In genomic region chr3:52184690-52185089, GRCh38 we compare ENCODE assay signal across 22 cellular contexts. TPM values are rescaled to one million over a fixed set of nuclear protein-coding genes. Genes with fewer than 3 reads are reported as not detected.
DNase-seq lines count a peak whose midpoint lies in the region; ATAC-seq, FAIRE-seq and TF ChIP-seq lines count a peak whose summit lies in the region.
"Had no signal": no experiment of that assay in that cellular context is flagged by ENCODE, and none has a peak within 500 bp of the region (broad histone marks: within the 10 kb centered on the region; RNA-seq: fewer than 3 reads in every experiment).

No MANE protein-coding gene starts in this region.

- no peak overlapping the region for H3K4me3 Mint-ChIP-seq in dendritic cell treated with granulocyte-macrophage colony-stimulating factor and Interleukin-4, amounts not matched to agents 40 ng/mL and 50 ng/mL, for 4 days
- no peak overlapping the region for H3K4me3 Mint-ChIP-seq in activated CD4-positive, alpha-beta T cell treated with anti-CD3 and anti-CD28 coated beads, Interleukin-2, amount 10 ng/mL, durations not matched to agents 24 days and 14 days
- H3K4me3 Mint-ChIP-seq: CD4-positive, alpha-beta memory T cell; GM23338 had no signal

- intact Hi-C loops in HepG2 (cut with micrococcal nuclease; ENCODE audit: unreplicated experiment) = no loop called here
- intact Hi-C loops in right lobe of liver (cut with DNase I) = no loop called here
- intact Hi-C loops in dendritic cell treated with granulocyte-macrophage colony-stimulating factor and Interleukin-4, amounts not matched to agents 40 ng/mL and 50 ng/mL, for 4 days (cut with micrococcal nuclease) = no loop called here
- intact Hi-C loops in sciatic nerve (cut with DNase I) = no loop called here
- intact Hi-C loops in activated CD4-positive, alpha-beta T cell treated with anti-CD3 and anti-CD28 coated beads, Interleukin-2, amount 10 ng/mL, durations not matched to agents 24 days and 14 days (cut with micrococcal nuclease) = no loop called here

- H3K79me2 ChIP-seq in HepG2 (ENCODE audit: insufficient read depth, low read length) = no peaks in the 10 kb centered on the region

- FAIRE-seq in HepG2 (lab: Jason Lieb, UNC) (no peak), urothelium cell line (lab: Jason Lieb, UNC) (peak; percentile 50)
- FAIRE-seq: GM12891 had no signal

- ATAC-seq in HepG2 = no peak
- ATAC-seq in right lobe of liver = no peak
- ATAC-seq in sciatic nerve = no peak
- ATAC-seq in HG03521 (IDR thresholded peaks at IDR 0.05; ENCODE audit: unreplicated experiment) = no peak
- no peak for ATAC-seq in GM19467 (IDR thresholded peaks at IDR 0.05; ENCODE audit: unreplicated experiment)
- ATAC-seq: GM23338 had no signal

- H3K36me3 ChIP-seq in HepG2 (replicated peaks in 1 of 2; ENCODE audit: control insufficient read depth in 1 of 2, insufficient read depth in 2 of 2, low read length in 2 of 2) (no peaks in the 10 kb centered on the region), right lobe of liver (no peaks in the 10 kb centered on the region)
- H3K36me3 ChIP-seq: MG63, Peyer's patch had no signal

- TF ChIP-seq EP300 in HepG2 (IDR thresholded peaks at IDR 0.05; ENCODE audit: low read depth in 2 of 2, low read length in 2 of 2) (no peak), HepG2 (CRISPR knock-in tag; IDR thresholded peaks at IDR 0.05; ENCODE audit: borderline replicate concordance) (no peak)

- no peak for TF ChIP-seq POLR2A in HepG2 (IDR thresholded peaks at IDR 0.05; ENCODE audit: insufficient read depth in 1 of 2, low read depth in 2 of 2, low read length in 2 of 2)
- TF ChIP-seq POLR2A in right lobe of liver (IDR thresholded peaks at IDR 0.05) = no peak

- no TSS peak for BruUV-seq in HepG2 (replicated peaks; lab: Mats Ljungman, UMichigan)

- CTCF ChIA-PET in HepG2 (lab: Yijun Ruan, JAX; ENCODE audit: low intra/inter-chr PET ratio, low total read pairs) = no interaction called here

- no peak overlapping the region for H3K27ac ChIP-seq in HepG2 (ENCODE audit: extremely low read length, insufficient read depth, low read length)
- H3K27ac ChIP-seq in right lobe of liver = peak overlapping the region in 1 of 3 donors; percentile 100
- H3K27ac ChIP-seq: Peyer's patch had no signal

- in situ Hi-C loops in HepG2 (cut with HindIII; ENCODE audit: extremely low pct_ligation_motif_present, low pct_unique_long_range_greater_than_20kb) = no loop called here

- no peak overlapping the region for H2AFZ ChIP-seq in HepG2 (ENCODE audit: low read length)
- H2AFZ ChIP-seq: GM23338 had no signal

- TF ChIP-seq CTCF in HepG2 (CRISPR knock-in tag; IDR thresholded peaks at IDR 0.05) (no peak), right lobe of liver (IDR thresholded peaks at IDR 0.05) (no peak)

- no peaks in the 10 kb centered on the region for H3K9me3 ChIP-seq in HepG2 (ENCODE audit: low read length)
- H3K9me3 ChIP-seq in right lobe of liver = no peaks in the 10 kb centered on the region
- H3K9me3 ChIP-seq: Caco-2, MG63, Peyer's patch had no signal

- no peak overlapping the region for H3K4me2 ChIP-seq in HepG2 (ENCODE audit: low read depth, low read length)
- H3K4me2 ChIP-seq: GM23338 had no signal

- H3K27ac Mint-ChIP-seq in dendritic cell treated with granulocyte-macrophage colony-stimulating factor and Interleukin-4, amounts not matched to agents 40 ng/mL and 50 ng/mL, for 4 days = peak overlapping the region; percentile 85
- no peak overlapping the region for H3K27ac Mint-ChIP-seq in activated CD4-positive, alpha-beta T cell treated with anti-CD3 and anti-CD28 coated beads, Interleukin-2, amount 10 ng/mL, durations not matched to agents 24 days and 14 days
- H3K27ac Mint-ChIP-seq: GM23338 had no signal

- H3K4me3 ChIP-seq in HepG2 (replicated peaks in 1 of 3; ENCODE audit: insufficient read depth in 1 of 3, low read depth in 2 of 3, low read length in 3 of 3) = no peak overlapping the region
- H3K4me3 ChIP-seq in right lobe of liver = no peak overlapping the region
- H3K4me3 ChIP-seq: GM23338, MG63, Peyer's patch had no signal

- DNase-seq in HepG2 (ENCODE audit: low spot score) = no peak
- no peak for DNase-seq in right lobe of liver
- DNase-seq in sciatic nerve (ENCODE audit: low spot score) = peak; percentile 35
- no peak for DNase-seq in urothelium cell line (ENCODE audit: low spot score)
- DNase-seq in activated CD4-positive, alpha-beta T cell treated with anti-CD3 and anti-CD28 coated beads, Interleukin-2, amount 10 ng/mL, durations not matched to agents 24 days and 14 days = no peak
- DNase-seq: Caco-2; CD4-positive, alpha-beta memory T cell; DND-41; HCEC 1CT; MG63; NCI-H1694 treated with DMSO at 0.1 percent for 48 hours; NCI-H2081 treated with DMSO at 0.1 percent for 48 hours; NCI-H2171 treated with DMSO at 0.1 percent for 48 hours; NCI-H446; NCI-H526; Peyer's patch had no signal

- H3K27me3 ChIP-seq in HepG2 (ENCODE audit: control insufficient read depth in 1 of 2, insufficient read depth in 2 of 2, low read length in 2 of 2) (no peaks in the 10 kb centered on the region), right lobe of liver (no peaks in the 10 kb centered on the region)
- H3K27me3 ChIP-seq: MG63, Peyer's patch had no signal

- H3K9me3 Mint-ChIP-seq in dendritic cell treated with granulocyte-macrophage colony-stimulating factor and Interleukin-4, amounts not matched to agents 40 ng/mL and 50 ng/mL, for 4 days = no peaks in the 10 kb centered on the region
- H3K9me3 Mint-ChIP-seq in activated CD4-positive, alpha-beta T cell treated with anti-CD3 and anti-CD28 coated beads, Interleukin-2, amount 10 ng/mL, durations not matched to agents 24 days and 14 days = no peaks in the 10 kb centered on the region
- H3K9me3 Mint-ChIP-seq: CD4-positive, alpha-beta memory T cell; GM23338 had no signal

- H3K4me1 Mint-ChIP-seq in dendritic cell treated with granulocyte-macrophage colony-stimulating factor and Interleukin-4, amounts not matched to agents 40 ng/mL and 50 ng/mL, for 4 days (ENCODE audit: low read depth) = peaks cover 61% of the 10 kb centered on the region
- peaks cover 12% of the 10 kb centered on the region for H3K4me1 Mint-ChIP-seq in activated CD4-positive, alpha-beta T cell treated with anti-CD3 and anti-CD28 coated beads, Interleukin-2, amount 10 ng/mL, durations not matched to agents 24 days and 14 days

- H3K27me3 Mint-ChIP-seq in dendritic cell treated with granulocyte-macrophage colony-stimulating factor and Interleukin-4, amounts not matched to agents 40 ng/mL and 50 ng/mL, for 4 days = no peaks in the 10 kb centered on the region
- peaks cover 7% of the 10 kb centered on the region for H3K27me3 Mint-ChIP-seq in activated CD4-positive, alpha-beta T cell treated with anti-CD3 and anti-CD28 coated beads, Interleukin-2, amount 10 ng/mL, durations not matched to agents 24 days and 14 days
- H3K27me3 Mint-ChIP-seq: CD4-positive, alpha-beta memory T cell had no signal

- 81% methylated on average over 3 of the region's 8 CpGs for WGBS in HepG2 (ENCODE audit: low lambda C conversion rate)
- 83% methylated on average over 1 of the region's 8 CpGs for WGBS in right lobe of liver (ENCODE audit: insufficient coverage, low coverage, low lambda C conversion rate, missing lambda C conversion rate)

- H3K9ac ChIP-seq in HepG2 (ENCODE audit: insufficient read depth, low read depth, low read length) = no peak overlapping the region

- H4K20me1 ChIP-seq in HepG2 (ENCODE audit: insufficient read depth, low read length) = no peaks in the 10 kb centered on the region

- H3K36me3 Mint-ChIP-seq in dendritic cell treated with granulocyte-macrophage colony-stimulating factor and Interleukin-4, amounts not matched to agents 40 ng/mL and 50 ng/mL, for 4 days (ENCODE audit: low read depth) = no peaks in the 10 kb centered on the region
- no peaks in the 10 kb centered on the region for H3K36me3 Mint-ChIP-seq in activated CD4-positive, alpha-beta T cell treated with anti-CD3 and anti-CD28 coated beads, Interleukin-2, amount 10 ng/mL, durations not matched to agents 24 days and 14 days (ENCODE audit: low read depth)
- H3K36me3 Mint-ChIP-seq: CD4-positive, alpha-beta memory T cell had no signal

- no peak for TF ChIP-seq RAD21 in HepG2 (CRISPR knock-in tag; IDR thresholded peaks at IDR 0.05)

- H3K4me1 ChIP-seq in HepG2 (ENCODE audit: insufficient read depth, low read length) (peaks cover 90% of the 10 kb centered on the region), right lobe of liver (peaks cover 0 to 75% (median 26%) of the 10 kb centered on the region in 4 donors)
- H3K4me1 ChIP-seq: Peyer's patch had no signal

- POLR2A ChIA-PET in HepG2 (lab: Yijun Ruan, JAX) = no interaction called here

RNA-seq across cellular contexts. Expression of gene ALAS1, which starts 13.3 kb away (rescaled TPM):
- total RNA-seq in HepG2 (2016; rRNA removed; fragmentation: Illumina TruSeq; extraction: Trizol) (36.0 and 40.2 TPM in 2 replicates), right lobe of liver (100 to 1,000 TPM in 4 of 6 experiments, 10 to 100 TPM in 2; 73.4 to 783 (median 147) TPM), sciatic nerve (39.1 TPM)
- total RNA-seq in HepG2 (2016; cell fraction: cytosol; rRNA removed; fragmentation: Illumina TruSeq; extraction: Trizol; ENCODE audit: low read depth) = 9.6 and 11.6 TPM in 2 replicates
- 33.6 and 35.3 TPM in 2 replicates for total RNA-seq in HepG2 (2016; cell fraction: insoluble cytoplasmic fraction; rRNA removed; fragmentation: Illumina TruSeq; extraction: Trizol)
- total RNA-seq in HepG2 (2016; cell fraction: membrane; rRNA removed; fragmentation: Illumina TruSeq; extraction: Trizol) = 14.0 and 14.5 TPM in 2 replicates
- total RNA-seq in HepG2 (2016; cell fraction: nucleus; rRNA removed; fragmentation: Illumina TruSeq; extraction: Trizol) = 16.9 and 18.1 TPM in 2 replicates
- polyA plus RNA-seq in HepG2 (2011; rRNA removed) = 39.0 and 43.2 TPM in 2 replicates
- 41.2 and 50.6 TPM in 2 replicates for polyA plus RNA-seq in HepG2 (2011; cell fraction: cytosol; rRNA removed)
- 30.0 and 30.9 TPM in 2 replicates for polyA plus RNA-seq in HepG2 (2011; cell fraction: nucleus; rRNA removed)
- polyA plus RNA-seq in HepG2 (2012) = 19.8 and 27.7 TPM in 2 replicates
- 3.9 and 4.3 TPM in 2 replicates for polyA plus RNA-seq in HepG2 (2016; cell fraction: cytosol; fragmentation: Illumina TruSeq; extraction: Trizol; ENCODE audit: low read depth)
- 27.6 and 42.4 TPM in 2 replicates for polyA plus RNA-seq in HepG2 (2016; cell fraction: insoluble cytoplasmic fraction; fragmentation: Illumina TruSeq; extraction: Trizol; ENCODE audit: low read depth)
- 6.8 and 7.1 TPM in 2 replicates for polyA plus RNA-seq in HepG2 (2016; cell fraction: membrane; fragmentation: Illumina TruSeq; extraction: Trizol; ENCODE audit: low read depth)
- 26.7 and 30.3 TPM in 2 replicates for polyA plus RNA-seq in HepG2 (2016; cell fraction: nucleus; fragmentation: Illumina TruSeq; extraction: Trizol; ENCODE audit: insufficient read depth, low read depth)
- 49.6 and 54.7 TPM in 2 replicates for polyA minus RNA-seq in HepG2 (2011; rRNA and poly(A)+ RNA removed; ENCODE audit: low replicate concordance)
- 23.9 and 26.4 TPM in 2 replicates for polyA minus RNA-seq in HepG2 (2011; cell fraction: cytosol; rRNA and poly(A)+ RNA removed)
- 17.3 and 19.0 TPM in 2 replicates for polyA minus RNA-seq in HepG2 (2011; cell fraction: nucleus; rRNA and poly(A)+ RNA removed)
- total RNA-seq in activated CD4-positive, alpha-beta T cell treated with anti-CD3 and anti-CD28 coated beads, Interleukin-2, amount 10 ng/mL, durations not matched to agents 24 days and 14 days = 115 and 118 TPM in 2 replicates

RNA-seq across cellular contexts. Expression of gene POC1A, which starts 30.5 kb away (rescaled TPM):
- total RNA-seq in HepG2 (2016; rRNA removed; fragmentation: Illumina TruSeq; extraction: Trizol) = 20.0 and 22.5 TPM in 2 replicates
- total RNA-seq in HepG2 (2016; cell fraction: cytosol; rRNA removed; fragmentation: Illumina TruSeq; extraction: Trizol; ENCODE audit: low read depth) = 13.9 and 15.5 TPM in 2 replicates
- 20.6 and 21.0 TPM in 2 replicates for total RNA-seq in HepG2 (2016; cell fraction: insoluble cytoplasmic fraction; rRNA removed; fragmentation: Illumina TruSeq; extraction: Trizol)
- 24.6 and 24.9 TPM in 2 replicates for total RNA-seq in HepG2 (2016; cell fraction: membrane; rRNA removed; fragmentation: Illumina TruSeq; extraction: Trizol)
- total RNA-seq in HepG2 (2016; cell fraction: nucleus; rRNA removed; fragmentation: Illumina TruSeq; extraction: Trizol) = 11.2 and 11.3 TPM in 2 replicates
- polyA plus RNA-seq in HepG2 (2011; rRNA removed) = 12.6 and 14.6 TPM in 2 replicates
- polyA plus RNA-seq in HepG2 (2011; cell fraction: cytosol; rRNA removed) = 9.9 and 16.4 TPM in 2 replicates
- 9.4 and 12.5 TPM in 2 replicates for polyA plus RNA-seq in HepG2 (2011; cell fraction: nucleus; rRNA removed)
- polyA plus RNA-seq in HepG2 (2012) = 5.8 and 9.6 TPM in 2 replicates
- polyA plus RNA-seq in HepG2 (2016; cell fraction: cytosol; fragmentation: Illumina TruSeq; extraction: Trizol; ENCODE audit: low read depth) = 18.4 and 20.8 TPM in 2 replicates
- polyA plus RNA-seq in HepG2 (2016; cell fraction: insoluble cytoplasmic fraction; fragmentation: Illumina TruSeq; extraction: Trizol; ENCODE audit: low read depth) = 22.6 and 26.9 TPM in 2 replicates
- polyA plus RNA-seq in HepG2 (2016; cell fraction: membrane; fragmentation: Illumina TruSeq; extraction: Trizol; ENCODE audit: low read depth) = 23.5 and 25.2 TPM in 2 replicates
- polyA plus RNA-seq in HepG2 (2016; cell fraction: nucleus; fragmentation: Illumina TruSeq; extraction: Trizol; ENCODE audit: insufficient read depth, low read depth) = 16.5 and 16.9 TPM in 2 replicates
- polyA minus RNA-seq in HepG2 (2011; rRNA and poly(A)+ RNA removed; ENCODE audit: low replicate concordance) = 35.8 and 64.7 TPM in 2 replicates
- polyA minus RNA-seq in HepG2 (2011; cell fraction: cytosol; rRNA and poly(A)+ RNA removed) = 4.6 and 7.1 TPM in 2 replicates
- polyA minus RNA-seq in HepG2 (2011; cell fraction: nucleus; rRNA and poly(A)+ RNA removed) = 8.0 TPM in 2 replicates
- 1 to 10 TPM; 2.0 to 4.3 (median 3.2) TPM for total RNA-seq in right lobe of liver
- total RNA-seq in sciatic nerve = 2.1 TPM
- 23.2 and 24.1 TPM in 2 replicates for total RNA-seq in activated CD4-positive, alpha-beta T cell treated with anti-CD3 and anti-CD28 coated beads, Interleukin-2, amount 10 ng/mL, durations not matched to agents 24 days and 14 days

RNA-seq across cellular contexts. Expression of gene TLR9, which starts 40.8 kb away (rescaled TPM):
- not detected in 2 replicates for total RNA-seq in HepG2 (2016; rRNA removed; fragmentation: Illumina TruSeq; extraction: Trizol)
- total RNA-seq in HepG2 (2016; cell fraction: cytosol; rRNA removed; fragmentation: Illumina TruSeq; extraction: Trizol; ENCODE audit: low read depth) = not detected in 2 replicates
- total RNA-seq in HepG2 (2016; cell fraction: insoluble cytoplasmic fraction; rRNA removed; fragmentation: Illumina TruSeq; extraction: Trizol) = not detected in 2 replicates
- total RNA-seq in HepG2 (2016; cell fraction: membrane; rRNA removed; fragmentation: Illumina TruSeq; extraction: Trizol) = not detected in 2 replicates
- not detected in 2 replicates for total RNA-seq in HepG2 (2016; cell fraction: nucleus; rRNA removed; fragmentation: Illumina TruSeq; extraction: Trizol)
- 0.08 TPM in 1 of 2 replicates, not detected in the other for polyA plus RNA-seq in HepG2 (2011; rRNA removed)
- 0.01 TPM in 2 replicates for polyA plus RNA-seq in HepG2 (2011; cell fraction: cytosol; rRNA removed)
- 0.88 and 0.95 TPM in 2 replicates for polyA plus RNA-seq in HepG2 (2011; cell fraction: nucleus; rRNA removed)
- 0.31 TPM in 1 of 2 replicates, not detected in the other for polyA plus RNA-seq in HepG2 (2012)
- not detected in 2 replicates for polyA plus RNA-seq in HepG2 (2016; cell fraction: cytosol; fragmentation: Illumina TruSeq; extraction: Trizol; ENCODE audit: low read depth)
- not detected in 2 replicates for polyA plus RNA-seq in HepG2 (2016; cell fraction: insoluble cytoplasmic fraction; fragmentation: Illumina TruSeq; extraction: Trizol; ENCODE audit: low read depth)
- not detected in 2 replicates for polyA plus RNA-seq in HepG2 (2016; cell fraction: membrane; fragmentation: Illumina TruSeq; extraction: Trizol; ENCODE audit: low read depth)
- polyA plus RNA-seq in HepG2 (2016; cell fraction: nucleus; fragmentation: Illumina TruSeq; extraction: Trizol; ENCODE audit: insufficient read depth, low read depth) = not detected in 2 replicates
- polyA minus RNA-seq in HepG2 (2011; rRNA and poly(A)+ RNA removed; ENCODE audit: low replicate concordance) = 0.14 TPM in 1 of 2 replicates, not detected in the other
- not detected in 2 replicates for polyA minus RNA-seq in HepG2 (2011; cell fraction: cytosol; rRNA and poly(A)+ RNA removed)
- 0.25 and 0.26 TPM in 2 replicates for polyA minus RNA-seq in HepG2 (2011; cell fraction: nucleus; rRNA and poly(A)+ RNA removed)
- total RNA-seq in right lobe of liver = under 1 TPM in 4 of 6 experiments, not detected in 2; 0.12 to 0.59 (median 0.24) TPM
- 1.1 TPM for total RNA-seq in sciatic nerve
- 0.17 and 0.42 TPM in 2 replicates for total RNA-seq in activated CD4-positive, alpha-beta T cell treated with anti-CD3 and anti-CD28 coated beads, Interleukin-2, amount 10 ng/mL, durations not matched to agents 24 days and 14 days
- total RNA-seq: Caco-2, GM23338, SK-MEL-5 had no signal
- polyA plus RNA-seq: CD4-positive, alpha-beta memory T cell; GM23338 had no signal

RNA-seq across cellular contexts. Expression of gene TWF2, which starts 54.3 kb away (rescaled TPM):
- 45.5 and 49.1 TPM in 2 replicates for total RNA-seq in HepG2 (2016; rRNA removed; fragmentation: Illumina TruSeq; extraction: Trizol)
- 9.3 and 10.4 TPM in 2 replicates for total RNA-seq in HepG2 (2016; cell fraction: cytosol; rRNA removed; fragmentation: Illumina TruSeq; extraction: Trizol; ENCODE audit: low read depth)
- total RNA-seq in HepG2 (2016; cell fraction: insoluble cytoplasmic fraction; rRNA removed; fragmentation: Illumina TruSeq; extraction: Trizol) = 46.7 and 47.5 TPM in 2 replicates
- 18.1 and 19.8 TPM in 2 replicates for total RNA-seq in HepG2 (2016; cell fraction: membrane; rRNA removed; fragmentation: Illumina TruSeq; extraction: Trizol)
- total RNA-seq in HepG2 (2016; cell fraction: nucleus; rRNA removed; fragmentation: Illumina TruSeq; extraction: Trizol) = 19.0 and 20.5 TPM in 2 replicates
- 108 and 123 TPM in 2 replicates for polyA plus RNA-seq in HepG2 (2011; rRNA removed)
- 139 and 201 TPM in 2 replicates for polyA plus RNA-seq in HepG2 (2011; cell fraction: cytosol; rRNA removed)
- 105 and 112 TPM in 2 replicates for polyA plus RNA-seq in HepG2 (2011; cell fraction: nucleus; rRNA removed)
- 63.2 and 85.2 TPM in 2 replicates for polyA plus RNA-seq in HepG2 (2012)
- 10.6 and 11.3 TPM in 2 replicates for polyA plus RNA-seq in HepG2 (2016; cell fraction: cytosol; fragmentation: Illumina TruSeq; extraction: Trizol; ENCODE audit: low read depth)
- polyA plus RNA-seq in HepG2 (2016; cell fraction: insoluble cytoplasmic fraction; fragmentation: Illumina TruSeq; extraction: Trizol; ENCODE audit: low read depth) = 55.3 and 58.3 TPM in 2 replicates
- polyA plus RNA-seq in HepG2 (2016; cell fraction: membrane; fragmentation: Illumina TruSeq; extraction: Trizol; ENCODE audit: low read depth) = 16.1 and 16.9 TPM in 2 replicates
- 37.2 and 39.4 TPM in 2 replicates for polyA plus RNA-seq in HepG2 (2016; cell fraction: nucleus; fragmentation: Illumina TruSeq; extraction: Trizol; ENCODE audit: insufficient read depth, low read depth)
- polyA minus RNA-seq in HepG2 (2011; rRNA and poly(A)+ RNA removed; ENCODE audit: low replicate concordance) = 46.6 and 135 TPM in 2 replicates
- 84.6 and 87.5 TPM in 2 replicates for polyA minus RNA-seq in HepG2 (2011; cell fraction: cytosol; rRNA and poly(A)+ RNA removed)
- 18.5 and 25.0 TPM in 2 replicates for polyA minus RNA-seq in HepG2 (2011; cell fraction: nucleus; rRNA and poly(A)+ RNA removed)
- 10 to 100 TPM; 12.9 to 34.4 (median 23.7) TPM for total RNA-seq in right lobe of liver
- 39.8 TPM for total RNA-seq in sciatic nerve
- 80.3 and 87.0 TPM in 2 replicates for total RNA-seq in activated CD4-positive, alpha-beta T cell treated with anti-CD3 and anti-CD28 coated beads, Interleukin-2, amount 10 ng/mL, durations not matched to agents 24 days and 14 days
